Comparison of ENCODE assay signal across 13 cellular contexts in genomic region chr19:4360081-4360569, GRCh38. TPM values are rescaled to one million over a fixed set of nuclear protein-coding genes. Genes with fewer than 3 reads are reported as not detected.
DNase-seq lines count a peak whose midpoint lies in the region; ATAC-seq, FAIRE-seq and TF ChIP-seq lines count a peak whose summit lies in the region.
"Had no signal": no experiment of that assay in that cellular context is flagged by ENCODE, and none has a peak within 500 bp of the region (broad histone marks: within the 10 kb centered on the region; RNA-seq: fewer than 3 reads in every experiment).

No MANE protein-coding gene starts in this region.

- H4K20me1 ChIP-seq in HepG2 (ENCODE audit: insufficient read depth, low read length), result no peaks in the 10 kb centered on the region

- in situ Hi-C loops in HepG2 (cut with HindIII; ENCODE audit: extremely low pct_ligation_motif_present, low pct_unique_long_range_greater_than_20kb), result no loop called here

- TF ChIP-seq POLR2A in HepG2 (IDR thresholded peaks at IDR 0.05; ENCODE audit: insufficient read depth in 1 of 2, low read depth in 2 of 2, low read length in 2 of 2) (no peak; a peak in 1 of 4 replicates), right lobe of liver (IDR thresholded peaks at IDR 0.05) (no peak), esophagus squamous epithelium (IDR thresholded peaks at IDR 0.05) (no peak), testis (IDR thresholded peaks at IDR 0.05) (no peak)

- H3K36me3 ChIP-seq in HepG2 (replicated peaks in 1 of 2; ENCODE audit: control insufficient read depth in 1 of 2, insufficient read depth in 2 of 2, low read length in 2 of 2), result peaks cover 19 to 47% of the 10 kb centered on the region in 2 experiments; a peak in 4 of 5 replicates
- H3K36me3 ChIP-seq in right lobe of liver, result peaks cover 0 to 50% (median 17%) of the 10 kb centered on the region in 4 donors
- H3K36me3 ChIP-seq in esophagus squamous epithelium, result peaks cover 33 to 100% (median 44%) of the 10 kb centered on the region in 3 donors
- H3K36me3 ChIP-seq in testis (ENCODE audit: low read depth, missing control alignments), result no peaks in the 10 kb centered on the region

- H2AFZ ChIP-seq in HepG2 (ENCODE audit: low read length), result no peak overlapping the region

- H3K79me2 ChIP-seq in HepG2 (ENCODE audit: insufficient read depth, low read length), result no peaks in the 10 kb centered on the region

- H3K27ac ChIP-seq in HepG2 (ENCODE audit: extremely low read length, insufficient read depth, low read length) (no peak overlapping the region), right lobe of liver (no peak overlapping the region), esophagus squamous epithelium (peak overlapping the region in 3 of 4 donors; percentile 18 to 71 (median 61)), testis (peak overlapping the region; percentile 45 to 59)
- H3K27ac ChIP-seq: epithelial cell of prostate had no signal

- ATAC-seq in HepG2 (no peak), right lobe of liver (no peak), HG02678 (IDR thresholded peaks at IDR 0.05; ENCODE audit: unreplicated experiment) (no peak)

- TF ChIP-seq CTCF in HepG2 (CRISPR knock-in tag; IDR thresholded peaks at IDR 0.05) (no peak), right lobe of liver (IDR thresholded peaks at IDR 0.05) (no peak), esophagus squamous epithelium (IDR thresholded peaks at IDR 0.05) (no peak), testis (IDR thresholded peaks at IDR 0.05) (no peak)

- WGBS in HepG2 (ENCODE audit: low lambda C conversion rate), result 100% methylated on average over 6 of the region's 9 CpGs
- 49% methylated on average over 5 of the region's 9 CpGs for WGBS in right lobe of liver (ENCODE audit: insufficient coverage, low coverage, low lambda C conversion rate, missing lambda C conversion rate)
- 39 to 69% methylated on average over 3 to 5 of the region's 9 CpGs for WGBS in esophagus squamous epithelium, 2 donors
- whole genome bisulfite sequencing in testis, 2 donors, result 67 to 74% methylated on average over 8 to 9 of the region's 9 CpGs

- H3K27me3 ChIP-seq in HepG2 (ENCODE audit: control insufficient read depth in 1 of 2, insufficient read depth in 2 of 2, low read length in 2 of 2) (no peaks in the 10 kb centered on the region), right lobe of liver (no peaks in the 10 kb centered on the region), esophagus squamous epithelium (no peaks in the 10 kb centered on the region), testis (no peaks in the 10 kb centered on the region)

- H3K9ac ChIP-seq in HepG2 (ENCODE audit: insufficient read depth, low read depth, low read length), result no peak overlapping the region

- TF ChIP-seq EP300 in HepG2 (IDR thresholded peaks at IDR 0.05; ENCODE audit: low read depth in 2 of 2, low read length in 2 of 2), result no peak
- TF ChIP-seq EP300 in HepG2 (CRISPR knock-in tag; IDR thresholded peaks at IDR 0.05; ENCODE audit: borderline replicate concordance), result no peak

- H3K4me2 ChIP-seq in HepG2 (ENCODE audit: low read depth, low read length), result no peak overlapping the region

- POLR2A ChIA-PET in HepG2 (lab: Yijun Ruan, JAX), result interaction anchor here (1.1 to 2.7 kb wide), 2 partner anchors 17 to 27 kb away, joined by 3 to 10 read pairs; partner anchors contain the start of gene MPND

- H3K4me1 ChIP-seq in HepG2 (ENCODE audit: insufficient read depth, low read length), result no peaks in the 10 kb centered on the region
- no peaks in the 10 kb centered on the region for H3K4me1 ChIP-seq in right lobe of liver
- H3K4me1 ChIP-seq in esophagus squamous epithelium, result peaks cover 0 to 29% (median 8%) of the 10 kb centered on the region in 3 donors
- peaks cover 23% of the 10 kb centered on the region for H3K4me1 ChIP-seq in testis

- no peak for FAIRE-seq in HepG2 (lab: Jason Lieb, UNC)
- FAIRE-seq: keratinocyte had no signal

- no peak overlapping the region for H3K4me3 ChIP-seq in HepG2 (replicated peaks in 1 of 3; ENCODE audit: insufficient read depth in 1 of 3, low read depth in 2 of 3, low read length in 3 of 3)
- H3K4me3 ChIP-seq in right lobe of liver, result no peak overlapping the region
- no peak overlapping the region for H3K4me3 ChIP-seq in esophagus squamous epithelium
- H3K4me3 ChIP-seq in testis, result no peak overlapping the region

- no TSS peak for BruUV-seq in HepG2 (replicated peaks; lab: Mats Ljungman, UMichigan)

- DNase-seq in HepG2 (ENCODE audit: low spot score) (no peak), right lobe of liver (no peak), esophagus squamous epithelium (lab: John Stamatoyannopoulos, UW) (no peak), testis (no peak), DMS153 treated with DMSO at 0.1 percent for 48 hours (lab: John Stamatoyannopoulos, UW; ENCODE audit: unreplicated experiment) (no peak)
- DNase-seq: activated B cell treated with CpG ODN at 0.5 μM for 24 hours, activated T-cell treated with anti-CD3 and anti-CD28 coated beads for 4 hours, cerebellar nuclear complex, NCI-H1694 treated with DMSO at 0.1 percent for 48 hours, NCI-H510A had no signal

- no peaks in the 10 kb centered on the region for H3K9me3 ChIP-seq in HepG2 (ENCODE audit: low read length)
- H3K9me3 ChIP-seq in right lobe of liver, result no peaks in the 10 kb centered on the region
- H3K9me3 ChIP-seq in esophagus squamous epithelium, result no peaks in the 10 kb centered on the region
- H3K9me3 ChIP-seq in testis, result no peaks in the 10 kb centered on the region

- TF ChIP-seq RAD21 in HepG2 (CRISPR knock-in tag; IDR thresholded peaks at IDR 0.05), result no peak

- intact Hi-C loops in HepG2 (cut with micrococcal nuclease; ENCODE audit: unreplicated experiment) (no loop called here), right lobe of liver (cut with DNase I) (loop anchor here in 1 of 2 donors (5.0 kb wide), 1 partner anchor 93 kb away; no protein-coding TSS in a partner anchor), esophagus squamous epithelium (cut with DNase I) (no loop called here), testis (cut with DNase I; ENCODE audit: low total_unique reads) (no loop called here)

- CTCF ChIA-PET in HepG2 (lab: Yijun Ruan, JAX; ENCODE audit: low intra/inter-chr PET ratio, low total read pairs), result no interaction called here

RNA-seq across cellular contexts. Expression of gene MPND, which starts 16.8 kb away (rescaled TPM):
- total RNA-seq in HepG2 (2016; rRNA removed; fragmentation: Illumina TruSeq; extraction: Trizol), result 12.9 and 15.8 TPM in 2 replicates
- 16.5 and 20.0 TPM in 2 replicates for total RNA-seq in HepG2 (2016; cell fraction: cytosol; rRNA removed; fragmentation: Illumina TruSeq; extraction: Trizol; ENCODE audit: low read depth)
- 13.8 and 14.3 TPM in 2 replicates for total RNA-seq in HepG2 (2016; cell fraction: insoluble cytoplasmic fraction; rRNA removed; fragmentation: Illumina TruSeq; extraction: Trizol)
- total RNA-seq in HepG2 (2016; cell fraction: membrane; rRNA removed; fragmentation: Illumina TruSeq; extraction: Trizol), result 26.2 and 26.3 TPM in 2 replicates
- 9.0 and 14.0 TPM in 2 replicates for total RNA-seq in HepG2 (2016; cell fraction: nucleus; rRNA removed; fragmentation: Illumina TruSeq; extraction: Trizol)
- 10.8 and 12.5 TPM in 2 replicates for polyA plus RNA-seq in HepG2 (2011; rRNA removed)
- 9.6 and 14.7 TPM in 2 replicates for polyA plus RNA-seq in HepG2 (2011; cell fraction: cytosol; rRNA removed)
- 11.4 TPM in 2 replicates for polyA plus RNA-seq in HepG2 (2011; cell fraction: nucleus; rRNA removed)
- 9.9 and 11.7 TPM in 2 replicates for polyA plus RNA-seq in HepG2 (2012)
- polyA plus RNA-seq in HepG2 (2016; cell fraction: cytosol; fragmentation: Illumina TruSeq; extraction: Trizol; ENCODE audit: low read depth), result 26.1 and 31.1 TPM in 2 replicates
- polyA plus RNA-seq in HepG2 (2016; cell fraction: insoluble cytoplasmic fraction; fragmentation: Illumina TruSeq; extraction: Trizol; ENCODE audit: low read depth), result 16.6 and 21.7 TPM in 2 replicates
- polyA plus RNA-seq in HepG2 (2016; cell fraction: membrane; fragmentation: Illumina TruSeq; extraction: Trizol; ENCODE audit: low read depth), result 33.3 and 33.5 TPM in 2 replicates
- polyA plus RNA-seq in HepG2 (2016; cell fraction: nucleus; fragmentation: Illumina TruSeq; extraction: Trizol; ENCODE audit: insufficient read depth, low read depth), result 16.7 and 20.2 TPM in 2 replicates
- polyA minus RNA-seq in HepG2 (2011; rRNA and poly(A)+ RNA removed; ENCODE audit: low replicate concordance), result 6.7 and 17.0 TPM in 2 replicates
- polyA minus RNA-seq in HepG2 (2011; cell fraction: cytosol; rRNA and poly(A)+ RNA removed), result 7.6 and 9.1 TPM in 2 replicates
- polyA minus RNA-seq in HepG2 (2011; cell fraction: nucleus; rRNA and poly(A)+ RNA removed), result 6.7 and 7.2 TPM in 2 replicates
- total RNA-seq in right lobe of liver, result 10 to 100 TPM in 5 of 6 experiments, 1 to 10 TPM in 1; 6.4 to 21.7 (median 19.6) TPM
- total RNA-seq in esophagus squamous epithelium, result 10 to 100 TPM in 1 of 4 donors, 1 to 10 TPM in 3; 2.5 to 11.1 (median 6.5) TPM
- 10 to 100 TPM in 1 of 2 donors, 1 to 10 TPM in 1; 9.1 to 13.3 TPM for total RNA-seq in testis
- polyA plus RNA-seq in testis (ENCODE audit: insufficient read depth, low read depth, low replicate concordance), result 14.3 TPM

RNA-seq across cellular contexts. Expression of gene STAP2, which starts 21.5 kb away (rescaled TPM):
- total RNA-seq in HepG2 (2016; rRNA removed; fragmentation: Illumina TruSeq; extraction: Trizol) (39.0 and 43.1 TPM in 2 replicates), right lobe of liver (10 to 100 TPM; 21.4 to 51.5 (median 43.0) TPM), esophagus squamous epithelium (100 to 1,000 TPM in 1 of 4 donors, 10 to 100 TPM in 3; 61.4 to 131 (median 82.5) TPM), testis (1 to 10 TPM; 5.3 to 6.4 TPM)
- total RNA-seq in HepG2 (2016; cell fraction: cytosol; rRNA removed; fragmentation: Illumina TruSeq; extraction: Trizol; ENCODE audit: low read depth), result 9.7 and 11.5 TPM in 2 replicates
- 42.4 and 43.7 TPM in 2 replicates for total RNA-seq in HepG2 (2016; cell fraction: insoluble cytoplasmic fraction; rRNA removed; fragmentation: Illumina TruSeq; extraction: Trizol)
- total RNA-seq in HepG2 (2016; cell fraction: membrane; rRNA removed; fragmentation: Illumina TruSeq; extraction: Trizol), result 14.0 and 15.6 TPM in 2 replicates
- 14.8 and 19.2 TPM in 2 replicates for total RNA-seq in HepG2 (2016; cell fraction: nucleus; rRNA removed; fragmentation: Illumina TruSeq; extraction: Trizol)
- polyA plus RNA-seq in HepG2 (2011; rRNA removed) (43.7 and 56.0 TPM in 2 replicates), testis (ENCODE audit: insufficient read depth, low read depth, low replicate concordance) (6.2 TPM)
- polyA plus RNA-seq in HepG2 (2011; cell fraction: cytosol; rRNA removed), result 51.4 and 52.1 TPM in 2 replicates
- 86.7 and 88.3 TPM in 2 replicates for polyA plus RNA-seq in HepG2 (2011; cell fraction: nucleus; rRNA removed)
- polyA plus RNA-seq in HepG2 (2012), result 23.6 and 28.4 TPM in 2 replicates
- 9.7 and 10.2 TPM in 2 replicates for polyA plus RNA-seq in HepG2 (2016; cell fraction: cytosol; fragmentation: Illumina TruSeq; extraction: Trizol; ENCODE audit: low read depth)
- 40.0 and 44.1 TPM in 2 replicates for polyA plus RNA-seq in HepG2 (2016; cell fraction: insoluble cytoplasmic fraction; fragmentation: Illumina TruSeq; extraction: Trizol; ENCODE audit: low read depth)
- polyA plus RNA-seq in HepG2 (2016; cell fraction: membrane; fragmentation: Illumina TruSeq; extraction: Trizol; ENCODE audit: low read depth), result 14.2 and 14.5 TPM in 2 replicates
- 43.0 and 48.7 TPM in 2 replicates for polyA plus RNA-seq in HepG2 (2016; cell fraction: nucleus; fragmentation: Illumina TruSeq; extraction: Trizol; ENCODE audit: insufficient read depth, low read depth)
- polyA minus RNA-seq in HepG2 (2011; rRNA and poly(A)+ RNA removed; ENCODE audit: low replicate concordance), result 0.07 and 31.4 TPM in 2 replicates
- 15.3 and 25.5 TPM in 2 replicates for polyA minus RNA-seq in HepG2 (2011; cell fraction: cytosol; rRNA and poly(A)+ RNA removed)
- polyA minus RNA-seq in HepG2 (2011; cell fraction: nucleus; rRNA and poly(A)+ RNA removed), result 6.3 and 10.3 TPM in 2 replicates

RNA-seq across cellular contexts. Expression of gene SH3GL1, which starts 40.2 kb away (rescaled TPM):
- 26.7 and 33.0 TPM in 2 replicates for total RNA-seq in HepG2 (2016; rRNA removed; fragmentation: Illumina TruSeq; extraction: Trizol)
- total RNA-seq in HepG2 (2016; cell fraction: cytosol; rRNA removed; fragmentation: Illumina TruSeq; extraction: Trizol; ENCODE audit: low read depth), result 13.7 and 15.7 TPM in 2 replicates
- total RNA-seq in HepG2 (2016; cell fraction: insoluble cytoplasmic fraction; rRNA removed; fragmentation: Illumina TruSeq; extraction: Trizol), result 24.6 and 34.8 TPM in 2 replicates
- 29.5 and 35.2 TPM in 2 replicates for total RNA-seq in HepG2 (2016; cell fraction: membrane; rRNA removed; fragmentation: Illumina TruSeq; extraction: Trizol)
- total RNA-seq in HepG2 (2016; cell fraction: nucleus; rRNA removed; fragmentation: Illumina TruSeq; extraction: Trizol), result 16.4 and 18.3 TPM in 2 replicates
- polyA plus RNA-seq in HepG2 (2011; rRNA removed), result 45.1 and 52.3 TPM in 2 replicates
- 35.9 and 53.9 TPM in 2 replicates for polyA plus RNA-seq in HepG2 (2011; cell fraction: cytosol; rRNA removed)
- 63.6 and 70.8 TPM in 2 replicates for polyA plus RNA-seq in HepG2 (2011; cell fraction: nucleus; rRNA removed)
- 50.6 and 52.1 TPM in 2 replicates for polyA plus RNA-seq in HepG2 (2012)
- polyA plus RNA-seq in HepG2 (2016; cell fraction: cytosol; fragmentation: Illumina TruSeq; extraction: Trizol; ENCODE audit: low read depth), result 29.2 and 32.7 TPM in 2 replicates
- polyA plus RNA-seq in HepG2 (2016; cell fraction: insoluble cytoplasmic fraction; fragmentation: Illumina TruSeq; extraction: Trizol; ENCODE audit: low read depth), result 56.5 and 70.3 TPM in 2 replicates
- polyA plus RNA-seq in HepG2 (2016; cell fraction: membrane; fragmentation: Illumina TruSeq; extraction: Trizol; ENCODE audit: low read depth), result 57.9 and 61.3 TPM in 2 replicates
- 52.2 and 56.7 TPM in 2 replicates for polyA plus RNA-seq in HepG2 (2016; cell fraction: nucleus; fragmentation: Illumina TruSeq; extraction: Trizol; ENCODE audit: insufficient read depth, low read depth)
- 39.3 and 69.8 TPM in 2 replicates for polyA minus RNA-seq in HepG2 (2011; rRNA and poly(A)+ RNA removed; ENCODE audit: low replicate concordance)
- polyA minus RNA-seq in HepG2 (2011; cell fraction: cytosol; rRNA and poly(A)+ RNA removed), result 30.6 and 31.5 TPM in 2 replicates
- polyA minus RNA-seq in HepG2 (2011; cell fraction: nucleus; rRNA and poly(A)+ RNA removed), result 19.3 and 22.8 TPM in 2 replicates
- 10 to 100 TPM; 22.6 to 47.7 (median 25.2) TPM for total RNA-seq in right lobe of liver
- 100 to 1,000 TPM in 2 of 4 donors, 10 to 100 TPM in 2; 67.4 to 131 (median 91.2) TPM for total RNA-seq in esophagus squamous epithelium
- 10 to 100 TPM; 41.6 to 53.4 TPM for total RNA-seq in testis
- 47.3 TPM for polyA plus RNA-seq in testis (ENCODE audit: insufficient read depth, low read depth, low replicate concordance)

RNA-seq across cellular contexts. Expression of gene CHAF1A, which starts 42.3 kb away (rescaled TPM):
- total RNA-seq in HepG2 (2016; rRNA removed; fragmentation: Illumina TruSeq; extraction: Trizol) (27.3 and 34.8 TPM in 2 replicates), right lobe of liver (1 to 10 TPM; 3.1 to 9.2 (median 3.5) TPM), esophagus squamous epithelium (10 to 100 TPM in 3 of 4 donors, 1 to 10 TPM in 1; 7.6 to 20.9 (median 11.9) TPM), testis (10 to 100 TPM; 28.6 to 37.7 TPM)
- total RNA-seq in HepG2 (2016; cell fraction: cytosol; rRNA removed; fragmentation: Illumina TruSeq; extraction: Trizol; ENCODE audit: low read depth), result 18.8 and 20.2 TPM in 2 replicates
- total RNA-seq in HepG2 (2016; cell fraction: insoluble cytoplasmic fraction; rRNA removed; fragmentation: Illumina TruSeq; extraction: Trizol), result 19.1 and 34.6 TPM in 2 replicates
- total RNA-seq in HepG2 (2016; cell fraction: membrane; rRNA removed; fragmentation: Illumina TruSeq; extraction: Trizol), result 20.4 and 23.9 TPM in 2 replicates
- total RNA-seq in HepG2 (2016; cell fraction: nucleus; rRNA removed; fragmentation: Illumina TruSeq; extraction: Trizol), result 25.6 and 26.6 TPM in 2 replicates
- polyA plus RNA-seq in HepG2 (2011; rRNA removed) (11.0 and 13.1 TPM in 2 replicates), testis (ENCODE audit: insufficient read depth, low read depth, low replicate concordance) (24.1 TPM)
- 5.7 and 16.6 TPM in 2 replicates for polyA plus RNA-seq in HepG2 (2011; cell fraction: cytosol; rRNA removed)
- 41.7 and 67.3 TPM in 2 replicates for polyA plus RNA-seq in HepG2 (2011; cell fraction: nucleus; rRNA removed)
- polyA plus RNA-seq in HepG2 (2012), result 6.8 and 11.8 TPM in 2 replicates
- 4.9 and 5.2 TPM in 2 replicates for polyA plus RNA-seq in HepG2 (2016; cell fraction: cytosol; fragmentation: Illumina TruSeq; extraction: Trizol; ENCODE audit: low read depth)
- polyA plus RNA-seq in HepG2 (2016; cell fraction: insoluble cytoplasmic fraction; fragmentation: Illumina TruSeq; extraction: Trizol; ENCODE audit: low read depth), result 23.0 and 29.8 TPM in 2 replicates
- 9.0 and 10.1 TPM in 2 replicates for polyA plus RNA-seq in HepG2 (2016; cell fraction: membrane; fragmentation: Illumina TruSeq; extraction: Trizol; ENCODE audit: low read depth)
- 57.2 and 60.7 TPM in 2 replicates for polyA plus RNA-seq in HepG2 (2016; cell fraction: nucleus; fragmentation: Illumina TruSeq; extraction: Trizol; ENCODE audit: insufficient read depth, low read depth)
- 26.8 and 48.0 TPM in 2 replicates for polyA minus RNA-seq in HepG2 (2011; rRNA and poly(A)+ RNA removed; ENCODE audit: low replicate concordance)
- polyA minus RNA-seq in HepG2 (2011; cell fraction: cytosol; rRNA and poly(A)+ RNA removed), result 7.6 and 9.2 TPM in 2 replicates
- 13.2 and 17.5 TPM in 2 replicates for polyA minus RNA-seq in HepG2 (2011; cell fraction: nucleus; rRNA and poly(A)+ RNA removed)

RNA-seq across cellular contexts. Expression of gene FSD1, which starts 55.7 kb away (rescaled TPM):
- total RNA-seq in HepG2 (2016; rRNA removed; fragmentation: Illumina TruSeq; extraction: Trizol), result 0.29 TPM in 1 of 2 replicates, not detected in the other
- total RNA-seq in HepG2 (2016; cell fraction: cytosol; rRNA removed; fragmentation: Illumina TruSeq; extraction: Trizol; ENCODE audit: low read depth), result 0.18 TPM in 1 of 2 replicates, not detected in the other
- 0.22 TPM in 1 of 2 replicates, not detected in the other for total RNA-seq in HepG2 (2016; cell fraction: insoluble cytoplasmic fraction; rRNA removed; fragmentation: Illumina TruSeq; extraction: Trizol)
- total RNA-seq in HepG2 (2016; cell fraction: membrane; rRNA removed; fragmentation: Illumina TruSeq; extraction: Trizol), result 0.12 and 0.45 TPM in 2 replicates
- total RNA-seq in HepG2 (2016; cell fraction: nucleus; rRNA removed; fragmentation: Illumina TruSeq; extraction: Trizol), result not detected in 2 replicates
- 0.66 and 1.4 TPM in 2 replicates for polyA plus RNA-seq in HepG2 (2011; rRNA removed)
- polyA plus RNA-seq in HepG2 (2011; cell fraction: cytosol; rRNA removed), result 0.81 and 1.2 TPM in 2 replicates
- 1.8 and 2.7 TPM in 2 replicates for polyA plus RNA-seq in HepG2 (2011; cell fraction: nucleus; rRNA removed)
- polyA plus RNA-seq in HepG2 (2012), result 0.82 and 1.7 TPM in 2 replicates
- 0.24 and 0.59 TPM in 2 replicates for polyA plus RNA-seq in HepG2 (2016; cell fraction: cytosol; fragmentation: Illumina TruSeq; extraction: Trizol; ENCODE audit: low read depth)
- polyA plus RNA-seq in HepG2 (2016; cell fraction: insoluble cytoplasmic fraction; fragmentation: Illumina TruSeq; extraction: Trizol; ENCODE audit: low read depth), result not detected in 2 replicates
- polyA plus RNA-seq in HepG2 (2016; cell fraction: membrane; fragmentation: Illumina TruSeq; extraction: Trizol; ENCODE audit: low read depth), result not detected in 2 replicates
- 0.31 and 0.41 TPM in 2 replicates for polyA plus RNA-seq in HepG2 (2016; cell fraction: nucleus; fragmentation: Illumina TruSeq; extraction: Trizol; ENCODE audit: insufficient read depth, low read depth)
- polyA minus RNA-seq in HepG2 (2011; rRNA and poly(A)+ RNA removed; ENCODE audit: low replicate concordance), result 0.58 and 1.4 TPM in 2 replicates
- polyA minus RNA-seq in HepG2 (2011; cell fraction: cytosol; rRNA and poly(A)+ RNA removed), result 0.40 TPM in 1 of 2 replicates, not detected in the other
- 0.37 TPM in 1 of 2 replicates, not detected in the other for polyA minus RNA-seq in HepG2 (2011; cell fraction: nucleus; rRNA and poly(A)+ RNA removed)
- total RNA-seq in right lobe of liver, result 1 to 10 TPM in 1 of 6 experiments, under 1 TPM in 3, not detected in 2; 0.19 to 2.2 (median 0.52) TPM
- under 1 TPM in 2 of 4 donors, not detected in 2; 0.18 to 0.61 TPM for total RNA-seq in esophagus squamous epithelium
- 10 to 100 TPM; 24.1 to 24.9 TPM for total RNA-seq in testis
- 18.2 TPM for polyA plus RNA-seq in testis (ENCODE audit: insufficient read depth, low read depth, low replicate concordance)

Comparison
In these comparisons a context has a peak if more than half of its experiments do, and no peak if none do; other contexts are left out.
1. H3K27ac ChIP-seq: peak in esophagus squamous epithelium (3 of 4) and testis (2 of 2); none in HepG2 (single experiment) and right lobe of liver (0 of 3).